ENCODE assay signal across 2 cellular contexts in genomic region chr12:62833634-62834033, GRCh38.
TF ChIP-seq lines count a peak whose summit lies in the region.

No MANE protein-coding gene starts in this region.

TF ChIP-seq in HepG2, 621 proteins besides CTCF, POLR2A, EP300 and RAD21 (continued from another document):
- TF ChIP-seq MAFF (IDR thresholded peaks at IDR 0.05; ENCODE audit: low read depth, low read length): peak; percentile 52; the same call in 1 of the 2 replicates
- TF ChIP-seq MAFK (conservative IDR thresholded peaks at IDR 0.05 in 1 of 2, IDR thresholded peaks at IDR 0.05 in 1 of 2; ENCODE audit: low read length in 2 of 2): peak; percentile 39 to 44; a peak in 2 of 4 replicates

TF ChIP-seq in IMR-90, 13 proteins besides CTCF, POLR2A, EP300 and RAD21 (continued from another document):
- TF ChIP-seq, protein P1, sequence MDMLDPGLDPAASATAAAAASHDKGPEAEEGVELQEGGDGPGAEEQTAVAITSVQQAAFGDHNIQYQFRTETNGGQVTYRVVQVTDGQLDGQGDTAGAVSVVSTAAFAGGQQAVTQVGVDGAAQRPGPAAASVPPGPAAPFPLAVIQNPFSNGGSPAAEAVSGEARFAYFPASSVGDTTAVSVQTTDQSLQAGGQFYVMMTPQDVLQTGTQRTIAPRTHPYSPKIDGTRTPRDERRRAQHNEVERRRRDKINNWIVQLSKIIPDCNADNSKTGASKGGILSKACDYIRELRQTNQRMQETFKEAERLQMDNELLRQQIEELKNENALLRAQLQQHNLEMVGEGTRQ (IDR thresholded peaks at IDR 0.05; ENCODE audit: low read depth, low read length): no peak
TF ChIP-seq in IMR-90: peak in this region for 1.
